In the genomic region with DNA sequence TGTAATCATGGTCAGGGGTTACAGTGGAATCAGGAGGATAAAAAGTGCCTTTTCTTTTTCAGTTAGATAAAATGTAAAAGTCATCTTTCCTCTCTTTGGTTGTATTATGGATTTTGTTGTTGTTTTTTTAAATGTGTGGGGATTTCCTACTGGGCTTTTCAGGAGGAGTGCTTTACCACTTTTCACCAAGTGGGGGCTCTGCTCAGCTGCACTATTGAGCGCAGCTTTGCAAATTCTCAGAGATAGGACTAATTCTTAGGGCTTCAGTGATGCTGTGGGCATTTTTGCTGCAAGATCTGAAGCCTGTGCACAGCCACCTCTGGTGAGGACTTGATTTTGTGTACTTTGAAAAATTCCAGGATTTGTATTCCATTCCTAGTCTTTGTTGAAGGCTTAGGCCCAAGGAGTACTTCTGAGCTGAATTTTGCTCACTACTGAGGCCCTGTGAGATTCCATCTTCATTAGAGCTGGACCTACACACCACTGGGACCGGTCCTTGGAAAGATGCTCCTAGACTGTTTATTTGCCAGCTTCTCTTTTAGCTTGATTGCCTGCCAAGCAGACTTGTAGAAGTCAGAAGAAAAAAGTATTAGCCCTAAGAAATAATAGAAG, we compare ENCODE assay signal across 8 cellular contexts. TPM values are rescaled to one million over a fixed set of nuclear protein-coding genes. Genes with fewer than 3 reads are reported as not detected.
DNase-seq lines count a peak whose midpoint lies in the region; ATAC-seq and TF ChIP-seq lines count a peak whose summit lies in the region.

No MANE protein-coding gene starts in this region.

- no peak for TF ChIP-seq POLR2A in Peyer's patch (IDR thresholded peaks at IDR 0.05)
- no peak for TF ChIP-seq POLR2A in stomach (IDR thresholded peaks at IDR 0.05)

- peaks cover 25% of the 10 kb centered on the region for H3K4me1 Mint-ChIP-seq in stimulated activated naive CD8-positive, alpha-beta T cell treated with anti-CD3 and anti-CD28 coated beads, Interleukin-15, amount 100 ng/mL, for 72 hours

- H3K36me3 ChIP-seq in Peyer's patch (no peaks in the 10 kb centered on the region), stomach (no peaks in the 10 kb centered on the region)

- H3K4me3 ChIP-seq in Peyer's patch (no peak overlapping the region), fibroblast of villous mesenchyme (ENCODE audit: low read depth, low read length) (no peak overlapping the region), stomach (no peak overlapping the region)

- 44 to 64% (median 57%) methylated on average over 2 of the region's 2 CpGs for WGBS in stomach, 5 donors

- TF ChIP-seq CTCF in Peyer's patch (IDR thresholded peaks at IDR 0.05) (peak; percentile 12 to 43 (median 36)), fibroblast of villous mesenchyme (IDR thresholded peaks at IDR 0.05; ENCODE audit: insufficient read depth, low read depth, low read length) (peak; percentile 76), stomach (IDR thresholded peaks at IDR 0.05) (peak in 4 of 7 experiments; percentile 29 to 54 (median 38))

- peak; percentile 19 for DNase-seq in stimulated activated naive CD8-positive, alpha-beta T cell treated with anti-CD3 and anti-CD28 coated beads, Interleukin-15, Interleukin-2, amounts not matched to agents 100 U/mL and 50 U/mL, for 24 hours
- DNase-seq in stimulated activated naive CD8-positive, alpha-beta T cell treated with anti-CD3 and anti-CD28 coated beads, Interleukin-15, amount 100 ng/mL, for 72 hours = no peak
- peak in 2 of 3 donors; percentile 32 to 56 for DNase-seq in Peyer's patch
- peak; percentile 40 for DNase-seq in fibroblast of villous mesenchyme (ENCODE audit: low read depth)
- DNase-seq in stomach = peak; percentile 34
- no peak for DNase-seq in DMS114 treated with DMSO at 0.1 percent for 48 hours (lab: John Stamatoyannopoulos, UW; ENCODE audit: unreplicated experiment)
- DNase-seq in COR-L47 (lab: John Stamatoyannopoulos, UW) = no peak
- no peak for DNase-seq in SKM-1 (lab: John Stamatoyannopoulos, UW; ENCODE audit: unreplicated experiment)

- no peak overlapping the region for H3K27ac Mint-ChIP-seq in stimulated activated naive CD8-positive, alpha-beta T cell treated with anti-CD3 and anti-CD28 coated beads, Interleukin-15, amount 100 ng/mL, for 72 hours

- no peak overlapping the region for H3K27ac ChIP-seq in Peyer's patch
- H3K27ac ChIP-seq in stomach = no peak overlapping the region

- no peaks in the 10 kb centered on the region for H3K4me1 ChIP-seq in Peyer's patch
- H3K4me1 ChIP-seq in stomach = peaks cover 3 to 20% (median 17%) of the 10 kb centered on the region in 4 donors

- H3K4me3 Mint-ChIP-seq in stimulated activated naive CD8-positive, alpha-beta T cell treated with anti-CD3 and anti-CD28 coated beads, Interleukin-15, amount 100 ng/mL, for 72 hours = no peak overlapping the region

- no peaks in the 10 kb centered on the region for H3K27me3 Mint-ChIP-seq in stimulated activated naive CD8-positive, alpha-beta T cell treated with anti-CD3 and anti-CD28 coated beads, Interleukin-15, amount 100 ng/mL, for 72 hours

- H3K9me3 Mint-ChIP-seq in stimulated activated naive CD8-positive, alpha-beta T cell treated with anti-CD3 and anti-CD28 coated beads, Interleukin-15, amount 100 ng/mL, for 72 hours = peaks cover 0 to 4% of the 10 kb centered on the region in 2 donors

- ATAC-seq in stimulated activated naive CD8-positive, alpha-beta T cell treated with anti-CD3 and anti-CD28 coated beads, Interleukin-15, Interleukin-2, amounts not matched to agents 100 U/mL and 50 U/mL, for 24 hours = no peak
- ATAC-seq in stimulated activated naive CD8-positive, alpha-beta T cell treated with anti-CD3 and anti-CD28 coated beads, Interleukin-15, amount 100 ng/mL, for 72 hours = no peak

- TF ChIP-seq EP300 in stomach (IDR thresholded peaks at IDR 0.05) = no peak

- intact Hi-C loops in stomach (cut with DNase I; ENCODE audit: low total_unique reads) = no loop called here

- H3K27me3 ChIP-seq in Peyer's patch (no peaks in the 10 kb centered on the region), stomach (peaks cover 0 to 10% (median 0%) of the 10 kb centered on the region in 3 donors)

- H3K9me3 ChIP-seq in Peyer's patch (no peaks in the 10 kb centered on the region), stomach (no peaks in the 10 kb centered on the region)

RNA-seq across cellular contexts. Expression of gene GNB5, which starts 7.5 kb away (rescaled TPM):
- total RNA-seq in Peyer's patch (100 to 1,000 TPM in 1 of 4 donors, 1 to 10 TPM in 3; 6.1 to 120 (median 7.6) TPM), fibroblast of villous mesenchyme (56.0 and 58.3 TPM in 2 replicates), stomach (100 to 1,000 TPM in 1 of 5 donors, 10 to 100 TPM in 2, 1 to 10 TPM in 2; 6.4 to 291 (median 14.0) TPM)
- 10 to 100 TPM in 2 of 3 donors, 1 to 10 TPM in 1; 8.1 to 13.6 (median 11.8) TPM for polyA plus RNA-seq in stomach

Comparison
In these comparisons a context has a peak if more than half of its experiments do, and no peak if none do; other contexts are left out.
1. DNase-seq: peak in stimulated activated naive CD8-positive, alpha-beta T cell treated with anti-CD3 and anti-CD28 coated beads, Interleukin-15, Interleukin-2, amounts not matched to agents 100 U/mL and 50 U/mL, for 24 hours (single experiment), Peyer's patch (2 of 3), fibroblast of villous mesenchyme (single experiment) and stomach (single experiment); none in stimulated activated naive CD8-positive, alpha-beta T cell treated with anti-CD3 and anti-CD28 coated beads, Interleukin-15, amount 100 ng/mL, for 72 hours (0 of 2), DMS114 treated with DMSO at 0.1 percent for 48 hours (single experiment), COR-L47 (single experiment) and SKM-1 (single experiment).
2. Peak in every context shown above with its lines, with median percentiles within 50 percentile points of each other: CTCF ChIP-seq.